In genomic region chr7:149742075-149742701, GRCh38 we compare ENCODE assay signal across 8 cellular contexts. TPM values are rescaled to one million over a fixed set of nuclear protein-coding genes. Genes with fewer than 3 reads are reported as not detected.
A peak's percentile ranks its signal among the peaks of the same experiment; 100 is the strongest.
DNase-seq lines count a peak whose midpoint lies in the region; ATAC-seq, FAIRE-seq and TF ChIP-seq lines count a peak whose summit lies in the region.

No MANE protein-coding gene starts in this region.

- ATAC-seq in HG03432 (IDR thresholded peaks at IDR 0.05; ENCODE audit: unreplicated experiment), result peak; percentile 82

- FAIRE-seq in GM18507 (lab: Jason Lieb, UNC), result peak; percentile 70

- peak; percentile 65 for DNase-seq in 8988T
- peak; percentile 51 for DNase-seq in GM18507 (ENCODE audit: extremely low spot score, insufficient read length, low read depth)
- DNase-seq in NCI-H748 treated with DMSO at 0.1 percent for 48 hours (lab: John Stamatoyannopoulos, UW), result peak; percentile 72
- DNase-seq in activated CD8-positive, alpha-beta memory T cell treated with anti-CD3 and anti-CD28 coated beads for 1 hour (ENCODE audit: extremely low read depth in 1 of 2, low read depth in 1 of 2), result peak; percentile 12 to 41
- peak; percentile 92 for DNase-seq in endodermal cell
- DNase-seq in mesenteric fat pad (ENCODE audit: low spot score), result peak; percentile 92
- DNase-seq in stimulated activated CD8-positive, alpha-beta memory T cell treated with anti-CD3 and anti-CD28 coated beads, Interleukin-12 subunit alpha, Interleukin-12 subunit beta, amount 100 ng/mL, for 4 hours (ENCODE audit: low read depth), result peak; percentile 33

- H3K27ac ChIP-seq in endodermal cell (ENCODE audit: low read depth, low read length), result no peak overlapping the region

- H3K4me1 Mint-ChIP-seq in endodermal cell, result peaks cover 4% of the 10 kb centered on the region

- peaks cover 14% of the 10 kb centered on the region for H3K27me3 ChIP-seq in endodermal cell (ENCODE audit: control insufficient read depth, insufficient read depth, low read length, poor library complexity, severe bottlenecking)

- 3 to 4% methylated on average over 8 to 17 of the region's 17 CpGs for WGBS in endodermal cell (ENCODE audit: insufficient coverage in 1 of 2, insufficient read length in 1 of 2), 2 experiments

- no peaks in the 10 kb centered on the region for H3K9me3 ChIP-seq in endodermal cell (ENCODE audit: control insufficient read depth, low read length)

- no peaks in the 10 kb centered on the region for H3K9me3 Mint-ChIP-seq in endodermal cell

- H3K4me3 ChIP-seq in endodermal cell (ENCODE audit: low read length), result peak overlapping the region; percentile 75

- H3K36me3 ChIP-seq in endodermal cell (ENCODE audit: control insufficient read depth, insufficient read depth, low read length), result no peaks in the 10 kb centered on the region

- TF ChIP-seq CTCF in endodermal cell (conservative IDR thresholded peaks at IDR 0.05), result peak; percentile 96

- no peaks in the 10 kb centered on the region for H3K36me3 Mint-ChIP-seq in endodermal cell (ENCODE audit: low read depth)

- H3K27me3 Mint-ChIP-seq in endodermal cell (ENCODE audit: insufficient read depth), result peaks cover 47% of the 10 kb centered on the region

- no peaks in the 10 kb centered on the region for H3K4me1 ChIP-seq in endodermal cell (ENCODE audit: control insufficient read depth, insufficient read depth, low read length)

- H3K4me3 Mint-ChIP-seq in endodermal cell, result peak overlapping the region; percentile 53

- H3K9ac ChIP-seq in endodermal cell (ENCODE audit: extremely low read depth, low read length, poor library complexity, severe bottlenecking), result no peak overlapping the region

- no peak overlapping the region for H3K27ac Mint-ChIP-seq in endodermal cell

RNA-seq across cellular contexts. Expression of gene ZNF467, which starts 31.2 kb away (rescaled TPM):
- total RNA-seq in endodermal cell (1 to 10 TPM in 1 of 2 donors, under 1 TPM in 1; 0.91 to 2.5 TPM), mesenteric fat pad (11.5 TPM)
- polyA plus RNA-seq in endodermal cell (2013, experiment 1 of 2), result 6.0 TPM
- 5.3 TPM for polyA plus RNA-seq in endodermal cell (2013, experiment 2 of 2)

Comparison
In these comparisons a context has a peak if more than half of its experiments do, and no peak if none do; other contexts are left out.
1. DNase-seq: peak in every context shown above with its lines; median percentile 92 in endodermal cell; 92 in mesenteric fat pad; 72 in NCI-H748 treated with DMSO at 0.1 percent for 48 hours; 65 in 8988T; 51 in GM18507; 33 in stimulated activated CD8-positive, alpha-beta memory T cell treated with anti-CD3 and anti-CD28 coated beads, Interleukin-12 subunit alpha, Interleukin-12 subunit beta, amount 100 ng/mL, for 4 hours; 26 in activated CD8-positive, alpha-beta memory T cell treated with anti-CD3 and anti-CD28 coated beads for 1 hour.